ENCODE assay signal across 9 cellular contexts in genomic region chr21:46457801-46458314, GRCh38. TPM values are rescaled to one million over a fixed set of nuclear protein-coding genes. Genes with fewer than 3 reads are reported as not detected.
DNase-seq lines count a peak whose midpoint lies in the region; ATAC-seq, FAIRE-seq and TF ChIP-seq lines count a peak whose summit lies in the region.
"Had no signal": no experiment of that assay in that cellular context is flagged by ENCODE, and none has a peak within 500 bp of the region (broad histone marks: within the 10 kb centered on the region; RNA-seq: fewer than 3 reads in every experiment).

No MANE protein-coding gene starts in this region.

- intact Hi-C loops in MCF 10A (cut with micrococcal nuclease) = loop anchor here (1.0 kb wide), 1 partner anchor 181 kb away; no protein-coding TSS in a partner anchor

- CTCF ChIA-PET in MCF 10A (lab: Yijun Ruan, JAX) = interaction anchor here (0.5 to 1.1 kb wide), 3 partner anchors 11 to 178 kb away, joined by 3 to 5 read pairs (median 3); partner anchors contain the start of gene PRMT2

- no TSS peak for BruUV-seq in MCF 10A (replicated peaks; lab: Mats Ljungman, UMichigan)

- ATAC-seq in GM18909 (IDR thresholded peaks at IDR 0.05; ENCODE audit: poor library complexity, unreplicated experiment) (peak; percentile 28), HG03103 (IDR thresholded peaks at IDR 0.05; ENCODE audit: low read depth, unreplicated experiment) (peak; percentile 17)

- dilution Hi-C loops in keratinocyte (cut with MboI; ENCODE audit: extremely low pct_ligation_motif_present, low sequenced_read_pairs) = no loop called here

- H3K79me2 ChIP-seq in keratinocyte (ENCODE audit: control insufficient read depth, insufficient read depth, low read length) = peaks cover 61% of the 10 kb centered on the region

- H3K9me3 Mint-ChIP-seq in MCF 10A (ENCODE audit: unreplicated experiment) = no peaks in the 10 kb centered on the region

- H3K27ac ChIP-seq in BLaER1 = peak overlapping the region; percentile 91
- peak overlapping the region; percentile 96 for H3K27ac ChIP-seq in keratinocyte (ENCODE audit: control insufficient read depth, insufficient read depth, low read length)

- no peaks in the 10 kb centered on the region for H3K27me3 Mint-ChIP-seq in MCF 10A (ENCODE audit: insufficient read depth, unreplicated experiment)

- H3K4me1 ChIP-seq in BLaER1 = peaks cover 31% of the 10 kb centered on the region
- peaks cover 36% of the 10 kb centered on the region for H3K4me1 ChIP-seq in keratinocyte (ENCODE audit: control insufficient read depth, extremely low read depth, insufficient read depth, low read length)

- POLR2A ChIA-PET in MCF 10A (lab: Yijun Ruan, JAX) = interaction anchor here (0.6 to 4.6 kb wide), 16 partner anchors 14 to 230 kb away, joined by 3 to 43 read pairs (median 4); partner anchors contain the start of genes LSS and PRMT2

- DNase-seq in RPMI8226 (peak; percentile 60), MCF 10A (ENCODE audit: unreplicated experiment) (peak; percentile 42), keratinocyte (ENCODE audit: low read depth, low spot score) (no peak), NCI-H526 treated with DMSO at 0.1 percent for 48 hours (lab: John Stamatoyannopoulos, UW) (no peak)
- DNase-seq in stimulated activated CD4-positive, alpha-beta T cell treated with anti-CD3 and anti-CD28 coated beads, Interleukin-12 subunit alpha, Interleukin-12 subunit beta, amount 100 ng/mL, for 48 hours (ENCODE audit: low read depth in 2 of 3, low spot score in 1 of 3) = peak; percentile 8 to 27 (median 17)

- peaks cover 42% of the 10 kb centered on the region for H3K36me3 ChIP-seq in BLaER1
- H3K36me3 ChIP-seq in keratinocyte (ENCODE audit: control insufficient read depth in 2 of 2, extremely low read depth in 1 of 2, insufficient read depth in 2 of 2, low read length in 2 of 2) = peaks cover 4 to 7% of the 10 kb centered on the region in 2 experiments

- peaks cover 36% of the 10 kb centered on the region for H4K20me1 ChIP-seq in BLaER1
- H4K20me1 ChIP-seq in keratinocyte (ENCODE audit: control insufficient read depth, extremely low read depth, insufficient read depth, low read length) = peaks cover 4% of the 10 kb centered on the region

- peak overlapping the region; percentile 89 for H3K9ac ChIP-seq in BLaER1
- H3K9ac ChIP-seq in keratinocyte (ENCODE audit: control insufficient read depth, extremely low read depth, insufficient read depth, low read length) = peak overlapping the region; percentile 97

- H3K4me3 ChIP-seq in BLaER1 = peak overlapping the region; percentile 84
- H3K4me3 ChIP-seq in keratinocyte (ENCODE audit: control insufficient read depth in 2 of 3, extremely low read depth in 1 of 3, insufficient read depth in 2 of 3, low read depth in 1 of 3, low read length in 3 of 3) = peak overlapping the region; percentile 63 to 90 (median 80)

- peaks cover 9% of the 10 kb centered on the region for H3K4me1 Mint-ChIP-seq in MCF 10A (ENCODE audit: insufficient read depth, unreplicated experiment)

- H3K27ac Mint-ChIP-seq in MCF 10A (ENCODE audit: low read depth, unreplicated experiment) = peak overlapping the region; percentile 78

- H2AFZ ChIP-seq in keratinocyte (ENCODE audit: control insufficient read depth, low read length) = peak overlapping the region; percentile 61

- H3K9me3 ChIP-seq in BLaER1 (no peaks in the 10 kb centered on the region), keratinocyte (ENCODE audit: control insufficient read depth, low read depth, low read length) (no peaks in the 10 kb centered on the region)

- H3K27me3 ChIP-seq in BLaER1 = no peaks in the 10 kb centered on the region
- H3K27me3 ChIP-seq in keratinocyte (ENCODE audit: control insufficient read depth, extremely low read depth, insufficient read depth, low read length) = no peaks in the 10 kb centered on the region

- peaks cover 2% of the 10 kb centered on the region for H3K9me1 ChIP-seq in keratinocyte (ENCODE audit: control insufficient read depth, extremely low read depth, insufficient read depth, low read length)

- H3K36me3 Mint-ChIP-seq in MCF 10A (ENCODE audit: insufficient read depth, unreplicated experiment) = peaks cover 17% of the 10 kb centered on the region

- H3K4me3 Mint-ChIP-seq in MCF 10A (ENCODE audit: unreplicated experiment) = peak overlapping the region; percentile 79

- no peak for FAIRE-seq in keratinocyte (lab: Jason Lieb, UNC)
- FAIRE-seq: TTC549 had no signal

- peak overlapping the region; percentile 88 for H3K4me2 ChIP-seq in BLaER1
- peak overlapping the region; percentile 100 for H3K4me2 ChIP-seq in keratinocyte (ENCODE audit: control insufficient read depth, extremely low read depth, insufficient read depth, low read depth, low read length)

- TF ChIP-seq CTCF in MCF 10A (IDR thresholded peaks at IDR 0.05; ENCODE audit: unreplicated experiment) = no peak
- TF ChIP-seq CTCF in keratinocyte (optimal IDR thresholded peaks at IDR 0.05 in 1 of 3, IDR thresholded peaks at IDR 0.05 in 1 of 3, conservative IDR thresholded peaks at IDR 0.05 in 1 of 3; ENCODE audit: extremely low read depth in 1 of 3, insufficient read depth in 2 of 3, low read length in 3 of 3) = no peak

RNA-seq across cellular contexts. Expression of gene DIP2A, which starts 0.8 kb away (rescaled TPM):
- total RNA-seq in MCF 10A (2022) = 39.6 and 55.1 TPM in 2 replicates
- polyA plus RNA-seq in keratinocyte = 35.4 to 41.6 TPM (median 36.2 TPM) in 3 replicates
- 12.1 TPM for polyA plus RNA-seq in keratinocyte (2011; ENCODE audit: low read depth)
- 19.6 and 21.2 TPM in 2 replicates for polyA plus RNA-seq in keratinocyte (2011; cell fraction: cytosol; rRNA removed)
- 128 and 139 TPM in 2 replicates for polyA plus RNA-seq in keratinocyte (2011; cell fraction: nucleus; rRNA removed)
- 25.0 and 30.4 TPM in 2 replicates for polyA plus RNA-seq in keratinocyte (2012; ENCODE audit: low replicate concordance)
- 64.5 to 76.9 TPM (median 73.0 TPM) in 3 replicates for polyA minus RNA-seq in keratinocyte
- 28.2 TPM for polyA minus RNA-seq in keratinocyte (2011; cell fraction: cytosol; rRNA and poly(A)+ RNA removed)
- 97.2 and 141 TPM in 2 replicates for polyA minus RNA-seq in keratinocyte (2011; cell fraction: nucleus; rRNA and poly(A)+ RNA removed)

Comparison
In these comparisons a context has a peak if more than half of its experiments do, and no peak if none do; other contexts are left out.
1. DNase-seq: peak in RPMI8226 (single experiment), MCF 10A (single experiment) and stimulated activated CD4-positive, alpha-beta T cell treated with anti-CD3 and anti-CD28 coated beads, Interleukin-12 subunit alpha, Interleukin-12 subunit beta, amount 100 ng/mL, for 48 hours (3 of 3); none in keratinocyte (single experiment) and NCI-H526 treated with DMSO at 0.1 percent for 48 hours (single experiment).